ENCODE assay signal across 20 cellular contexts in the genomic region with DNA sequence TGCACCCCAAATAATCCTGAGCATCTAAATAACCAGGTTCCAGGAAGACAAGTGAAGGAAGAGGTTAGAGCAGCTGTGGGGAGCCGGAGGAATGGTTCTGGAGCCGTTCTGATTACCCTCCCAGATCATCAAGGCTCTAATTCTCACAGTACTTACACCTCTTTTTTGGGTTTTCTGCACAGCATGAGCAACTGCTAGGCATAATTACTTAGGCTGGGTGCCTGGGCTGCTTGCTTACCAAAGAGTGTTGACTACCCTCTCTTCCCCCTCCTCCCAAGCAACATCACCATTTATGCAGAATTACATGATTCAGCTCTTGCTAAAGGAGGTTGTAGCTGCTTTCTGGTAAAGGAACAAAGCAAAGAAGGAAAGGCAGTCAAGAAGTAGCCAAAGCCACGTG.
"Had no signal": no experiment of that assay in that cellular context is flagged by ENCODE, and none has a peak within 500 bp of the region (broad histone marks: within the 10 kb centered on the region; RNA-seq: fewer than 3 reads in every experiment).

No MANE protein-coding gene starts in this region.

- H3K27me3 ChIP-seq: gastrocnemius medialis, left lung, neural progenitor cell, thyroid gland, vagina had no signal

- H3K9me3 ChIP-seq: gastrocnemius medialis, left lung, thyroid gland, vagina had no signal

- H3K36me3 ChIP-seq: gastrocnemius medialis, left lung, neural progenitor cell, thyroid gland, vagina had no signal

- H3K4me1 ChIP-seq: gastrocnemius medialis, left lung, parathyroid adenoma, thyroid gland, vagina had no signal

- ATAC-seq: esophagus mucosa; gastrocnemius medialis; left cardiac atrium; left lung; naive thymus-derived CD4-positive, alpha-beta T cell; right cardiac atrium; stimulated activated naive B cell treated with anti-CD40 and anti-IgM and Interleukin-4, amounts not matched to agents 10 μg/mL and 1 μg/mL and 100 μg/mL, for 72 hours had no signal

- H3K4me3 ChIP-seq: gastrocnemius medialis, left lung, neural progenitor cell, skin epidermis, thyroid gland, vagina had no signal

- H3K27ac ChIP-seq: epithelial cell of prostate, gastrocnemius medialis, left lung, neural progenitor cell, parathyroid adenoma, skin epidermis, thyroid gland, vagina had no signal

- DNase-seq: effector CD8-positive, alpha-beta T cell; endodermal cell; foreskin fibroblast; gastrocnemius medialis; left cardiac atrium; left lung; mesenchymal stem cell; naive thymus-derived CD4-positive, alpha-beta T cell; right cardiac atrium; stimulated activated CD4-positive, alpha-beta T cell treated with anti-CD3 and anti-CD28 coated beads, Interleukin-15, amount 100 ng/mL, for 24 hours; stimulated activated CD4-positive, alpha-beta T cell treated with anti-CD3 and anti-CD28 coated beads, Interleukin-2, amount 100 ng/mL, for 48 hours; stimulated activated naive B cell treated with anti-CD40 and anti-IgM and Interleukin-4, amounts not matched to agents 10 μg/mL and 1 μg/mL and 100 μg/mL, for 72 hours; thyroid gland; trophoblast cell had no signal
